20 cellular contexts compared by ENCODE assay signal in genomic region chr11:64068705-64069400, GRCh38. TPM values are rescaled to one million over a fixed set of nuclear protein-coding genes. Genes with fewer than 3 reads are reported as not detected.
A peak's percentile ranks its signal among the peaks of the same experiment; 100 is the strongest.
DNase-seq lines count a peak whose midpoint lies in the region; ATAC-seq and TF ChIP-seq lines count a peak whose summit lies in the region.
"Had no signal": no experiment of that assay in that cellular context is flagged by ENCODE, and none has a peak within 500 bp of the region (broad histone marks: within the 10 kb centered on the region; RNA-seq: fewer than 3 reads in every experiment).

No MANE protein-coding gene starts in this region.

- H3K18ac ChIP-seq in H9 (ENCODE audit: insufficient read length, low read depth, low read length) = no peak overlapping the region

- H3K23me2 ChIP-seq in H9 (ENCODE audit: insufficient read length, low read depth, low read length, poor library complexity, severe bottlenecking) = no peaks in the 10 kb centered on the region

- H3K9me3 ChIP-seq in WERI-Rb-1 (ENCODE audit: severe bottlenecking) = no peaks in the 10 kb centered on the region
- H3K9me3 ChIP-seq in PC-9 (ENCODE audit: insufficient read depth, low read depth) = no peaks in the 10 kb centered on the region
- no peaks in the 10 kb centered on the region for H3K9me3 ChIP-seq in H9 (ENCODE audit: control insufficient read depth, low read depth, low read length)

- H3K4me1 Mint-ChIP-seq in nephron (peaks cover 59% of the 10 kb centered on the region), H9 (peaks cover 11 to 37% of the 10 kb centered on the region in 2 experiments)
- H3K4me1 Mint-ChIP-seq: B cell had no signal

- H2BK15ac ChIP-seq in H9 (ENCODE audit: low read depth, low read length) = no peak overlapping the region

- H3K4me3 ChIP-seq in WERI-Rb-1 (ENCODE audit: low read depth, low read length) (no peak overlapping the region), PC-9 (no peak overlapping the region)
- H3K4me3 ChIP-seq: GM12878, GM23338 had no signal

- H3K56ac ChIP-seq in H9 (ENCODE audit: insufficient read length, low read depth, low read length) = no peak overlapping the region

- H2AK5ac ChIP-seq in H9 (ENCODE audit: insufficient read length, low read length) = no peak overlapping the region

- no peak overlapping the region for H3K4me3 Mint-ChIP-seq in nephron
- no peak overlapping the region; a peak in 1 of 5 replicates for H3K4me3 Mint-ChIP-seq in H9
- H3K4me3 Mint-ChIP-seq: B cell; CD4-positive, CD25-positive, alpha-beta regulatory T cell; CD8-positive, alpha-beta memory T cell; GM23338 had no signal

- POLR2A ChIA-PET in PC-9 (lab: Charles Lee; ENCODE audit: unreplicated experiment) = no interaction called here

- H3K9ac ChIP-seq in H9 (ENCODE audit: extremely low read depth, insufficient read length, low read length) = no peak overlapping the region

- no peak overlapping the region for H3K23ac ChIP-seq in H9 (ENCODE audit: insufficient read length, low read depth, low read length)

- H3K79me2 ChIP-seq in PC-9 (ENCODE audit: low read depth) (no peaks in the 10 kb centered on the region), H9 (ENCODE audit: insufficient read depth, low read length) (no peaks in the 10 kb centered on the region)

- H4K91ac ChIP-seq in H9 (ENCODE audit: insufficient read length, low read depth, low read length) = no peak overlapping the region

- H3K36me3 ChIP-seq in WERI-Rb-1 (no peaks in the 10 kb centered on the region; the same call in 1 of the 2 replicates), PC-9 (ENCODE audit: low read depth) (no peaks in the 10 kb centered on the region)

- H2BK20ac ChIP-seq in H9 (ENCODE audit: low read depth, low read length, poor library complexity, severe bottlenecking) = no peak overlapping the region

- BruUV-seq in PC-9 (replicated peaks; lab: Mats Ljungman, UMichigan) = no TSS peak

- WGBS in H9 (ENCODE audit: extremely low coverage, insufficient read length, low lambda C conversion rate) = no CpG with 5 or more reads among the region's 20 CpGs

- H3F3A ChIP-seq in PC-9 (ENCODE audit: insufficient read depth, low read depth) = no peaks in the 10 kb centered on the region

- H4K5ac ChIP-seq in H9 (ENCODE audit: insufficient read length, low read depth, low read length) = no peak overlapping the region

- no peak overlapping the region for H2BK120ac ChIP-seq in H9 (ENCODE audit: low read depth, low read length, poor library complexity, severe bottlenecking)

- H3K27me3 ChIP-seq in WERI-Rb-1 (ENCODE audit: insufficient read depth, low read depth, severe bottlenecking) = no peaks in the 10 kb centered on the region
- no peaks in the 10 kb centered on the region for H3K27me3 ChIP-seq in PC-9 (ENCODE audit: insufficient read depth, low read depth)
- no peaks in the 10 kb centered on the region; the same call in 1 of the 2 replicates for H3K27me3 ChIP-seq in H9 (ENCODE audit: insufficient read depth, low read length)

- H3K27ac Mint-ChIP-seq in nephron (peak overlapping the region in 2 of 3 experiments; percentile 39 to 48), H9 (no peak overlapping the region)
- H3K27ac Mint-ChIP-seq: B cell; CD4-positive, CD25-positive, alpha-beta regulatory T cell; CD8-positive, alpha-beta memory T cell; GM23338 had no signal

- no peak overlapping the region for H4K8ac ChIP-seq in H9 (replicated peaks; ENCODE audit: insufficient read length, low read depth, low read length)

- H3K4ac ChIP-seq in H9 (ENCODE audit: low read depth, low read length) = no peak overlapping the region

- H3T11ph ChIP-seq in H9 (ENCODE audit: low read length) = no peak overlapping the region

- CTCF ChIA-PET in PC-9 (lab: Charles Lee) = no interaction called here

- H2BK5ac ChIP-seq in H9 (ENCODE audit: insufficient read length, low read length) = no peak overlapping the region

- no peak overlapping the region; the same call in 1 of the 2 replicates for H3K14ac ChIP-seq in H9 (ENCODE audit: insufficient read depth, low read length)

- no peaks in the 10 kb centered on the region for H3K9me3 Mint-ChIP-seq in nephron
- no peaks in the 10 kb centered on the region for H3K9me3 Mint-ChIP-seq in H9
- H3K9me3 Mint-ChIP-seq: CD4-positive, CD25-positive, alpha-beta regulatory T cell; CD8-positive, alpha-beta memory T cell; GM23338 had no signal

- no peaks in the 10 kb centered on the region for H3K79me1 ChIP-seq in H9 (ENCODE audit: insufficient read depth, low read depth, low read length, poor library complexity, severe bottlenecking)

- H2BK12ac ChIP-seq in H9 (ENCODE audit: insufficient read length, low read depth, low read length) = no peak overlapping the region

- H4K20me1 ChIP-seq in PC-9 (ENCODE audit: insufficient read depth) = peaks cover 40% of the 10 kb centered on the region
- peaks cover 2% of the 10 kb centered on the region for H4K20me1 ChIP-seq in H9 (ENCODE audit: control insufficient read depth, insufficient read depth, insufficient read length)

- no peak for ATAC-seq in GM18870 (IDR thresholded peaks at IDR 0.05; ENCODE audit: unreplicated experiment)
- ATAC-seq: GM12878 had no signal

- H3K4me2 ChIP-seq in PC-9 (no peak overlapping the region), H9 (ENCODE audit: insufficient read depth, insufficient read length, low read length) (no peak overlapping the region)
- H3K4me2 ChIP-seq: GM23338 had no signal

- no peaks in the 10 kb centered on the region for H3K4me1 ChIP-seq in PC-9 (replicated peaks; ENCODE audit: insufficient read depth)
- H3K4me1 ChIP-seq in H9 (ENCODE audit: insufficient read depth, low read length) = no peaks in the 10 kb centered on the region

- intact Hi-C loops in PC-9 (cut with micrococcal nuclease; ENCODE audit: unreplicated experiment) = no loop called here

- H3K27me3 Mint-ChIP-seq in nephron (ENCODE audit: low read depth) (peaks cover 6% of the 10 kb centered on the region), H9 (ENCODE audit: low read depth) (peaks cover 60% of the 10 kb centered on the region)

- TF ChIP-seq CTCF in WERI-Rb-1 (IDR thresholded peaks at IDR 0.05; ENCODE audit: low read depth, low read length) (no peak), nephron (IDR thresholded peaks at IDR 0.05; ENCODE audit: unreplicated experiment in 3 of 3) (no peak), PC-9 (conservative IDR thresholded peaks at IDR 0.05) (no peak), H9 (conservative IDR thresholded peaks at IDR 0.05) (no peak)

- H3K27ac ChIP-seq in WERI-Rb-1 = peak overlapping the region; percentile 75
- peak overlapping the region; percentile 29 for H3K27ac ChIP-seq in cingulate gyrus (ENCODE audit: low read depth, low read length)
- no peak overlapping the region for H3K27ac ChIP-seq in PC-9
- H3K27ac ChIP-seq in H9 (ENCODE audit: insufficient read length, low read depth, low read length) = no peak overlapping the region

- H2AFZ ChIP-seq in PC-9 = no peak overlapping the region
- H2AFZ ChIP-seq in H9 (ENCODE audit: low read length) = no peak overlapping the region
- H2AFZ ChIP-seq: GM23338 had no signal

- no peaks in the 10 kb centered on the region for H3K36me3 Mint-ChIP-seq in nephron (ENCODE audit: low read depth)
- no peaks in the 10 kb centered on the region for H3K36me3 Mint-ChIP-seq in H9 (ENCODE audit: insufficient read depth in 1 of 3, low read depth in 3 of 3)
- H3K36me3 Mint-ChIP-seq: CD8-positive, alpha-beta memory T cell had no signal

- no peaks in the 10 kb centered on the region for H3K9me2 ChIP-seq in PC-9 (ENCODE audit: insufficient read depth)

- DNase-seq in WERI-Rb-1 (no peak), mesenteric fat pad (ENCODE audit: low spot score) (no peak), PC-9 (no peak), H9 (no peak)
- DNase-seq: C1 segment of cervical spinal cord; CD4-positive, CD25-positive, alpha-beta regulatory T cell; CD8-positive, alpha-beta memory T cell; COR-L47; DMS 273 treated with DMSO at 0.1 percent for 48 hours; DMS53; DND-41; EL had no signal

RNA-seq across cellular contexts. Expression of gene FLRT1, which starts 33.1 kb away (rescaled TPM):
- total RNA-seq in mesenteric fat pad = not detected
- 0.25 and 0.44 TPM in 2 replicates for total RNA-seq in PC-9 (2021)
- total RNA-seq in H9 (2021) = 0.24 and 0.31 TPM in 2 replicates
- total RNA-seq: A172; B cell; CD4-positive, CD25-positive, alpha-beta regulatory T cell; CD8-positive, alpha-beta memory T cell; G401; GM12878 had no signal

Comparison
In these comparisons a context has a peak if more than half of its experiments do, and no peak if none do; other contexts are left out.
1. H3K27ac ChIP-seq: peak in WERI-Rb-1 (single experiment) and cingulate gyrus (single experiment); none in PC-9 (single experiment) and H9 (single experiment).
2. H3K27ac Mint-ChIP-seq: peak in nephron (2 of 3); none in H9 (0 of 3).